8 cellular contexts compared by ENCODE assay signal in the genomic region with DNA sequence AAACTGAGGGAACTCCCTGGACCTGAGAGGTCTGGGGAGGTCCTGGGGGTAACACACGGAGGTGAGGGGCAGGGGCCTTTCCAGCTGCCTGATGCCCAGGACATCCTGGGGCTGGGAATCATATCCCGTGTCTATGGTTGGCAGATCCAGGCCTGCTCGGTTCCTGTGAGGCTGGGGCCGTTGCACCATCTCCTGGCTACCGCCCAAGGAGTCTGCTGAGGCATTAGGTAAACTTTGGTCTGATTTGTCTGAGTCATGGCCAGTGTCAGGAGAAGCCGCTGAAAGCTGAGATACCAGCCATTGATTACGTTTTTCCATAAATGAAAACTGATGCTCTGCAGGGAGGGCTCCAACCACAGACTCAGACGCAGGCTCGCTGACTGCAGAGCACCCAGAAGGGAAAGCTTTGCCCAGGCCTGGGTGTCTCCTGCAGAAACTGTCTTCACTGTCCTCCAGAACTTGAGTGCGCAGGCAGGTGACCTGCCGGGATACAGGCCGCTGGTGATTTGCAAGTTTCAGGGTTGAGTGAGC. TPM values are rescaled to one million over a fixed set of nuclear protein-coding genes. Genes with fewer than 3 reads are reported as not detected.
A peak's percentile ranks its signal among the peaks of the same experiment; 100 is the strongest.
DNase-seq lines count a peak whose midpoint lies in the region; ATAC-seq, FAIRE-seq and TF ChIP-seq lines count a peak whose summit lies in the region.

No MANE protein-coding gene starts in this region.

- TF ChIP-seq CTCF in GM12878 (IDR thresholded peaks at IDR 0.05 in 2 of 3, conservative IDR thresholded peaks at IDR 0.05 in 1 of 3; ENCODE audit: control insufficient read depth in 2 of 3, extremely low read depth in 1 of 3, insufficient read depth in 1 of 3, low read depth in 3 of 3, low read length in 3 of 3): no peak
- TF ChIP-seq CTCF in right lobe of liver (IDR thresholded peaks at IDR 0.05): no peak
- TF ChIP-seq CTCF in vagina (IDR thresholded peaks at IDR 0.05): no peak

- no peaks in the 10 kb centered on the region for H3K9me3 Mint-ChIP-seq in naive thymus-derived CD8-positive, alpha-beta T cell

- peaks cover 32 to 47% (median 40%) of the 10 kb centered on the region in 4 donors for H3K4me1 Mint-ChIP-seq in naive thymus-derived CD8-positive, alpha-beta T cell

- H4K20me1 ChIP-seq in GM12878 (ENCODE audit: control insufficient read depth, insufficient read depth): no peaks in the 10 kb centered on the region

- TSS peak; percentile 41 for BruUV-seq in GM12878 (replicated peaks; lab: Mats Ljungman, UMichigan)

- H3K4me3 ChIP-seq in GM12878: no peak overlapping the region
- no peak overlapping the region for H3K4me3 ChIP-seq in right lobe of liver
- no peak overlapping the region for H3K4me3 ChIP-seq in vagina

- WGBS in GM12878 (ENCODE audit: insufficient coverage, insufficient replicate concordance, low lambda C conversion rate, missing lambda C conversion rate): over 99% methylated on average over 12 of the region's 12 CpGs
- WGBS in right lobe of liver (ENCODE audit: insufficient coverage, low coverage, low lambda C conversion rate, missing lambda C conversion rate): 27% methylated on average over 6 of the region's 12 CpGs

- peaks cover 0 to 59% (median 13%) of the 10 kb centered on the region in 3 donors for H3K36me3 Mint-ChIP-seq in naive thymus-derived CD8-positive, alpha-beta T cell

- no peak overlapping the region for H3K27ac Mint-ChIP-seq in naive thymus-derived CD8-positive, alpha-beta T cell

- H3K27me3 ChIP-seq in GM12878 (replicated peaks in 1 of 2; ENCODE audit: control insufficient read depth in 2 of 2, insufficient read depth in 2 of 2, low read length in 1 of 2) (no peaks in the 10 kb centered on the region), right lobe of liver (no peaks in the 10 kb centered on the region), vagina (no peaks in the 10 kb centered on the region)

- in situ Hi-C loops in GM12878 (cut with MboI): no loop called here

- H3K4me1 ChIP-seq in GM12878 (ENCODE audit: control insufficient read depth, insufficient read depth, low read length) (no peaks in the 10 kb centered on the region), right lobe of liver (peaks cover 0 to 17% (median 7%) of the 10 kb centered on the region in 4 donors), vagina (peaks cover 75% of the 10 kb centered on the region)

- POLR2A ChIA-PET in GM12878 (lab: Charles Lee): no interaction called here
- POLR2A ChIA-PET in naive thymus-derived CD8-positive, alpha-beta T cell (lab: Charles Lee): interaction anchor here (1.1 kb wide), 1 partner anchor 14 kb away, joined by 3 read pairs; a partner anchor contains a TSS

- no peak overlapping the region for H3K4me3 Mint-ChIP-seq in naive thymus-derived CD8-positive, alpha-beta T cell

- no peak overlapping the region for H2AFZ ChIP-seq in GM12878 (ENCODE audit: control insufficient read depth, low read depth, low read length)

- TF ChIP-seq POLR2A in GM12878 (IDR thresholded peaks at IDR 0.05; ENCODE audit: low read depth, low read length) (no peak), right lobe of liver (IDR thresholded peaks at IDR 0.05) (peak; percentile 31), vagina (IDR thresholded peaks at IDR 0.05) (peak in 1 of 2 donors; percentile 44)

- peak; percentile 36 for DNase-seq in SIG-M5 treated with dmso at 0.1 percent for 504 hours (lab: John Stamatoyannopoulos, UW; ENCODE audit: unreplicated experiment)
- DNase-seq in SIG-M5 (lab: John Stamatoyannopoulos, UW): no peak
- no peak for DNase-seq in GM12878 (ENCODE audit: low read depth, low spot score)
- DNase-seq in right lobe of liver: peak; percentile 93 to 96 (median 93)
- peak in 1 of 2 donors; percentile 97 for DNase-seq in vagina (ENCODE audit: extremely low spot score in 2 of 2)
- no peak for DNase-seq in naive thymus-derived CD8-positive, alpha-beta T cell

- TF ChIP-seq RAD21 in GM12878 (IDR thresholded peaks at IDR 0.05; ENCODE audit: insufficient read depth, low read depth, low read length): no peak

- ATAC-seq in GM12878 (no peak), right lobe of liver (peak; percentile 91 to 99 (median 97)), HG03135 (IDR thresholded peaks at IDR 0.05; ENCODE audit: unreplicated experiment) (no peak), HG03045 (IDR thresholded peaks at IDR 0.05; ENCODE audit: unreplicated experiment) (no peak)
- no peak for ATAC-seq in naive thymus-derived CD8-positive, alpha-beta T cell

- TF ChIP-seq EP300 in GM12878 (IDR thresholded peaks at IDR 0.05; ENCODE audit: borderline replicate concordance in 1 of 2, control insufficient read depth in 1 of 2, low read depth in 2 of 2, low read length in 2 of 2): no peak

- H3K36me3 ChIP-seq in GM12878 (ENCODE audit: control insufficient read depth in 2 of 2, insufficient read depth in 2 of 2, low read length in 1 of 2) (peaks cover 6 to 7% of the 10 kb centered on the region in 2 experiments; a peak in 3 of 4 replicates), right lobe of liver (no peaks in the 10 kb centered on the region), vagina (no peaks in the 10 kb centered on the region)

- H3K27me3 Mint-ChIP-seq in naive thymus-derived CD8-positive, alpha-beta T cell: no peaks in the 10 kb centered on the region

- RAD21 ChIA-PET in GM12878 (lab: Charles Lee; ENCODE audit: unreplicated experiment): no interaction called here

- H3K9me3 ChIP-seq in GM12878 (replicated peaks; ENCODE audit: control insufficient read depth, insufficient read depth, low read length) (no peaks in the 10 kb centered on the region), right lobe of liver (no peaks in the 10 kb centered on the region), vagina (no peaks in the 10 kb centered on the region)

- H3K27ac ChIP-seq in GM12878 (ENCODE audit: control insufficient read depth, insufficient read depth) (no peak overlapping the region), right lobe of liver (peak overlapping the region; percentile 22 to 60 (median 47)), vagina (peak overlapping the region; percentile 80)

- peaks cover 2% of the 10 kb centered on the region for H3K79me2 ChIP-seq in GM12878 (ENCODE audit: control insufficient read depth, insufficient read depth, low read length)

- intact Hi-C loops in GM12878 (cut with micrococcal nuclease; ENCODE audit: unreplicated experiment): no loop called here
- intact Hi-C loops in right lobe of liver (cut with DNase I): no loop called here
- intact Hi-C loops in vagina (cut with DNase I): no loop called here

- FAIRE-seq in GM12878 (lab: Jason Lieb, UNC): no peak

- SMC1A ChIA-PET in GM12878 (lab: Charles Lee; ENCODE audit: uncharacterized antibody, unreplicated experiment): interaction anchor here (0.8 kb wide), 1 partner anchor 156 kb away, joined by 3 read pairs; no protein-coding TSS in a partner anchor

- CTCF ChIA-PET in GM12878 (lab: Yijun Ruan, JAX): no interaction called here

- no peak overlapping the region for H3K9ac ChIP-seq in GM12878 (ENCODE audit: control insufficient read depth, insufficient read depth, low read length)

- H3K4me2 ChIP-seq in GM12878 (ENCODE audit: control insufficient read depth, insufficient read depth): no peak overlapping the region

TF ChIP-seq in GM12878, 131 proteins besides CTCF, POLR2A, EP300 and RAD21 (continues in another document):
- TF ChIP-seq TCF12 (IDR thresholded peaks at IDR 0.05; ENCODE audit: low read depth, low read length) (no peak), RELA (IDR thresholded peaks at IDR 0.05; ENCODE audit: borderline replicate concordance, partially characterized antibody) (no peak), POLR2AphosphoS2 (IDR thresholded peaks at IDR 0.05; ENCODE audit: low read depth, low read length) (no peak), MEF2B (IDR thresholded peaks at IDR 0.05; ENCODE audit: partially characterized antibody, poor library complexity, severe bottlenecking) (no peak), EED (IDR thresholded peaks at IDR 0.05; ENCODE audit: low read depth) (no peak), KAT2A (conservative IDR thresholded peaks at IDR 0.05; ENCODE audit: control insufficient read depth, low read depth, low read length) (no peak), TARDBP (IDR thresholded peaks at IDR 0.05; ENCODE audit: borderline replicate concordance) (no peak), ZBED1 (IDR thresholded peaks at IDR 0.05; ENCODE audit: borderline replicate concordance) (no peak)
- TF ChIP-seq, protein P1, sequence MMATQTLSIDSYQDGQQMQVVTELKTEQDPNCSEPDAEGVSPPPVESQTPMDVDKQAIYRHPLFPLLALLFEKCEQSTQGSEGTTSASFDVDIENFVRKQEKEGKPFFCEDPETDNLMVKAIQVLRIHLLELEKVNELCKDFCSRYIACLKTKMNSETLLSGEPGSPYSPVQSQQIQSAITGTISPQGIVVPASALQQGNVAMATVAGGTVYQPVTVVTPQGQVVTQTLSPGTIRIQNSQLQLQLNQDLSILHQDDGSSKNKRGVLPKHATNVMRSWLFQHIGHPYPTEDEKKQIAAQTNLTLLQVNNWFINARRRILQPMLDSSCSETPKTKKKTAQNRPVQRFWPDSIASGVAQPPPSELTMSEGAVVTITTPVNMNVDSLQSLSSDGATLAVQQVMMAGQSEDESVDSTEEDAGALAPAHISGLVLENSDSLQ (IDR thresholded peaks at IDR 0.05): no peak

RNA-seq across cellular contexts. Expression of a gene that starts 14.2 kb away (rescaled TPM):
- total RNA-seq in GM12878 (2013; cell fraction: nucleolus; rRNA removed): 25.4 and 25.5 TPM in 2 replicates
- total RNA-seq in GM12878 (2014; rRNA removed): 33.7 and 40.7 TPM in 2 replicates
- total RNA-seq in GM12878 (2014; rRNA removed; fragmentation: Illumina TruSeq; extraction: Trizol): 25.4 and 26.9 TPM in 2 replicates
- 26.9 and 30.4 TPM in 2 replicates for total RNA-seq in GM12878 (2021)
- polyA plus RNA-seq in GM12878 (2011; ENCODE audit: low read depth): 25.3 TPM
- 23.2 and 26.0 TPM in 2 replicates for polyA plus RNA-seq in GM12878 (2011; rRNA removed)
- polyA plus RNA-seq in GM12878 (2011; cell fraction: cytosol; rRNA removed): 35.6 TPM in 2 replicates
- 19.3 and 20.2 TPM in 2 replicates for polyA plus RNA-seq in GM12878 (2011; cell fraction: nucleus; rRNA removed)
- 26.5 and 28.1 TPM in 2 replicates for polyA plus RNA-seq in GM12878 (2012)
- polyA plus RNA-seq in GM12878 (2014; fragmentation: Illumina TruSeq; extraction: Trizol): 23.8 and 32.5 TPM in 2 replicates
- polyA plus RNA-seq in GM12878 (2014; fragmentation: Nextera tagmentation; extraction: Ambion mirVana): 10 to 100 TPM; 17.0 to 18.9 TPM
- polyA plus RNA-seq in GM12878 (2014; rRNA removed): 27.1 and 27.9 TPM in 2 replicates
- 10 to 100 TPM; 17.7 to 18.9 TPM for polyA plus RNA-seq in GM12878 (2016; fragmentation: Nextera tagmentation; extraction: Ambion mirVana)
- polyA minus RNA-seq in GM12878 (2011; rRNA and poly(A)+ RNA removed): 31.6 and 46.8 TPM in 2 replicates
- 13.9 and 14.7 TPM in 2 replicates for polyA minus RNA-seq in GM12878 (2011; cell fraction: cytosol; rRNA and poly(A)+ RNA removed)
- polyA minus RNA-seq in GM12878 (2011; cell fraction: nucleus; rRNA and poly(A)+ RNA removed): 13.9 and 19.9 TPM in 2 replicates
- 10 to 100 TPM in 2 of 6 experiments, 1 to 10 TPM in 4; 5.0 to 21.9 (median 8.6) TPM for total RNA-seq in right lobe of liver
- 35.1 TPM for total RNA-seq in vagina
- total RNA-seq in naive thymus-derived CD8-positive, alpha-beta T cell: 10 to 100 TPM; 16.4 to 17.1 TPM
- polyA plus RNA-seq in naive thymus-derived CD8-positive, alpha-beta T cell: 10 to 100 TPM in 2 of 3 donors, 1 to 10 TPM in 1; 9.4 to 20.1 (median 17.0) TPM

Comparison
In these comparisons a context has a peak if more than half of its experiments do, and no peak if none do; other contexts are left out.
1. DNase-seq: peak in SIG-M5 treated with dmso at 0.1 percent for 504 hours (single experiment) and right lobe of liver (3 of 3); none in SIG-M5 (single experiment), GM12878 (single experiment) and naive thymus-derived CD8-positive, alpha-beta T cell (0 of 10).
2. ATAC-seq: peak in right lobe of liver (4 of 4); none in GM12878 (single experiment), HG03135 (single experiment), naive thymus-derived CD8-positive, alpha-beta T cell (0 of 2) and HG03045 (single experiment).